In genomic region chr1:227543283-227544066, GRCh38 we compare ENCODE assay signal across 9 cellular contexts. TPM values are rescaled to one million over a fixed set of nuclear protein-coding genes. Genes with fewer than 3 reads are reported as not detected.
DNase-seq lines count a peak whose midpoint lies in the region; ATAC-seq, FAIRE-seq and TF ChIP-seq lines count a peak whose summit lies in the region.
"Had no signal": no experiment of that assay in that cellular context is flagged by ENCODE, and none has a peak within 500 bp of the region (broad histone marks: within the 10 kb centered on the region; RNA-seq: fewer than 3 reads in every experiment).

No MANE protein-coding gene starts in this region.

- H3K79me2 ChIP-seq in SK-N-SH (ENCODE audit: insufficient read depth) (no peaks in the 10 kb centered on the region), fibroblast of lung (ENCODE audit: control insufficient read depth, insufficient read depth, low read length) (no peaks in the 10 kb centered on the region)

- H3K4me3 ChIP-seq in SK-N-SH (ENCODE audit: low read depth in 2 of 2, low read length in 1 of 2) (no peak overlapping the region), fibroblast of lung (replicated peaks in 1 of 4; ENCODE audit: control extremely low read depth in 1 of 4, insufficient read depth in 1 of 4, low read depth in 3 of 4, low read length in 4 of 4) (no peak overlapping the region), psoas muscle (peak overlapping the region; percentile 94)

- no peak overlapping the region for H3K4me2 ChIP-seq in SK-N-SH
- no peak overlapping the region for H3K4me2 ChIP-seq in fibroblast of lung (ENCODE audit: extremely low read depth, insufficient read depth, low read length)

- no peaks in the 10 kb centered on the region for H3K27me3 Mint-ChIP-seq in T-helper 17 cell

- H2AFZ ChIP-seq in SK-N-SH (ENCODE audit: low read depth) (peak overlapping the region; percentile 88; the same call in 1 of the 2 replicates), fibroblast of lung (ENCODE audit: low read length) (no peak overlapping the region)

- no peak for TF ChIP-seq RAD21 in SK-N-SH (IDR thresholded peaks at IDR 0.05; ENCODE audit: low read length)

- TF ChIP-seq CTCF in SK-N-SH (IDR thresholded peaks at IDR 0.05) (no peak), fibroblast of lung (conservative IDR thresholded peaks at IDR 0.05 in 1 of 2, IDR thresholded peaks at IDR 0.05 in 1 of 2; ENCODE audit: low read depth in 1 of 2, low read length in 2 of 2) (no peak), psoas muscle (IDR thresholded peaks at IDR 0.05) (no peak)

- H3K36me3 ChIP-seq in SK-N-SH (replicated peaks in 1 of 2; ENCODE audit: control insufficient read depth in 1 of 2, insufficient read depth in 2 of 2, low read length in 1 of 2) (no peaks in the 10 kb centered on the region), fibroblast of lung (ENCODE audit: control insufficient read depth, insufficient read depth, low read length) (no peaks in the 10 kb centered on the region), psoas muscle (ENCODE audit: insufficient read depth in 1 of 2, low read depth in 1 of 2) (no peaks in the 10 kb centered on the region)

- H3K9me3 ChIP-seq in SK-N-SH = no peaks in the 10 kb centered on the region
- no peaks in the 10 kb centered on the region for H3K9me3 ChIP-seq in T-helper 17 cell (ENCODE audit: control insufficient read depth, low read length, poor library complexity, severe bottlenecking)
- H3K9me3 ChIP-seq in fibroblast of lung (ENCODE audit: control insufficient read depth, insufficient read depth, low read depth, low read length) = no peaks in the 10 kb centered on the region
- no peaks in the 10 kb centered on the region for H3K9me3 ChIP-seq in psoas muscle

- CTCF ChIA-PET in SK-N-SH (lab: Yijun Ruan, JAX) = interaction anchor here (0.6 to 1.6 kb wide), 10 partner anchors 9 to 173 kb away, joined by 3 to 17 read pairs (median 5); no protein-coding TSS in a partner anchor

- H3K4me1 ChIP-seq in SK-N-SH (ENCODE audit: control insufficient read depth in 1 of 2, insufficient read depth in 2 of 2, low read depth in 1 of 2, low read length in 1 of 2) = peaks cover 0 to 15% of the 10 kb centered on the region in 2 experiments; a peak in 3 of 4 replicates
- H3K4me1 ChIP-seq in fibroblast of lung (ENCODE audit: control insufficient read depth, extremely low read depth, insufficient read depth, low read length) = no peaks in the 10 kb centered on the region
- H3K4me1 ChIP-seq in psoas muscle = peaks cover 8% of the 10 kb centered on the region

- POLR2A ChIA-PET in SK-N-SH (lab: Yijun Ruan, JAX) = interaction anchor here (1.4 kb wide), 1 partner anchor 21 kb away, joined by 5 read pairs; no protein-coding TSS in a partner anchor

- H3K4me1 Mint-ChIP-seq in T-helper 17 cell = peaks cover 4% of the 10 kb centered on the region

- peak overlapping the region; percentile 66 for H3K4me3 Mint-ChIP-seq in T-helper 17 cell

- H3K9me2 ChIP-seq in SK-N-SH = no peaks in the 10 kb centered on the region

- no peak for ATAC-seq in SK-N-SH treated with all-trans-retinoic acid at 6 μM for 48 hours
- no peak for ATAC-seq in T-helper 17 cell
- no peak for ATAC-seq in psoas muscle
- no peak for ATAC-seq in HG03280 (IDR thresholded peaks at IDR 0.05; ENCODE audit: unreplicated experiment)

- no peaks in the 10 kb centered on the region for H3K36me3 Mint-ChIP-seq in T-helper 17 cell (ENCODE audit: low read depth)

- peak overlapping the region in 1 of 2 experiments; percentile 82; a peak in 1 of 4 replicates for H3K27ac ChIP-seq in SK-N-SH (ENCODE audit: low read depth in 2 of 2, low read length in 1 of 2)
- peak overlapping the region; percentile 65 for H3K27ac ChIP-seq in fibroblast of lung (ENCODE audit: insufficient read depth, low read length)
- H3K27ac ChIP-seq in psoas muscle = peak overlapping the region; percentile 83

- no peak for TF ChIP-seq EP300 in SK-N-SH (IDR thresholded peaks at IDR 0.05; ENCODE audit: borderline replicate concordance in 1 of 2, low read depth in 1 of 2, low read length in 1 of 2)

- DNase-seq in SK-N-SH = peak; percentile 20
- no peak for DNase-seq in T-helper 17 cell
- DNase-seq in fibroblast of lung (ENCODE audit: low read depth in 2 of 2) = no peak
- no peak for DNase-seq in psoas muscle
- DNase-seq in frontal cortex (ENCODE audit: low spot score in 2 of 2) = no peak
- DNase-seq in stimulated activated CD4-positive, alpha-beta T cell treated with anti-CD3 and anti-CD28 coated beads, Interleukin-12 subunit alpha, Interleukin-12 subunit beta, amount 100 ng/mL, for 4 hours = no peak

- intact Hi-C loops in psoas muscle (cut with DNase I) = loop anchor here in 1 of 2 donors (2.0 to 5.0 kb wide), 2 partner anchors 63 to 409 kb away; no protein-coding TSS in a partner anchor

- H3F3A ChIP-seq in SK-N-SH (replicated peaks; ENCODE audit: insufficient read depth) = no peaks in the 10 kb centered on the region

- H3K27me3 ChIP-seq in SK-N-SH (ENCODE audit: insufficient read depth) (no peaks in the 10 kb centered on the region), fibroblast of lung (ENCODE audit: control insufficient read depth, insufficient read depth, low read length) (no peaks in the 10 kb centered on the region), psoas muscle (ENCODE audit: insufficient read depth in 3 of 3, low read length in 2 of 3) (no peaks in the 10 kb centered on the region)

- FAIRE-seq in frontal cortex (lab: Jason Lieb, UNC) = no peak
- FAIRE-seq: endometrium had no signal

- H4K20me1 ChIP-seq in SK-N-SH (ENCODE audit: insufficient read depth) = no peaks in the 10 kb centered on the region
- no peaks in the 10 kb centered on the region for H4K20me1 ChIP-seq in fibroblast of lung (ENCODE audit: control insufficient read depth, extremely low read depth, insufficient read depth, low read length)

- H3K9ac ChIP-seq in SK-N-SH = no peak overlapping the region
- H3K9ac ChIP-seq in fibroblast of lung (ENCODE audit: insufficient read depth, low read length) = no peak overlapping the region

- 80% methylated on average over 5 of the region's 14 CpGs for WGBS in SK-N-SH (ENCODE audit: low lambda C conversion rate)
- 68 to 81% (median 72%) methylated on average over 14 of the region's 14 CpGs for WGBS in psoas muscle, 3 donors

- peak overlapping the region; percentile 88 for H3K27ac Mint-ChIP-seq in T-helper 17 cell

TF ChIP-seq in SK-N-SH, 30 proteins besides CTCF, POLR2A, EP300 and RAD21 (continues in another document):
- TF ChIP-seq CHD2 (IDR thresholded peaks at IDR 0.05; ENCODE audit: low read length, partially characterized antibody) (no peak), FOXJ3 (CRISPR knock-in tag; IDR thresholded peaks at IDR 0.05) (no peak), USF2 (IDR thresholded peaks at IDR 0.05; ENCODE audit: borderline replicate concordance, low read depth, low read length) (no peak), SMC3 (IDR thresholded peaks at IDR 0.05; ENCODE audit: low read depth, low read length) (no peak), MXI1 (IDR thresholded peaks at IDR 0.05; ENCODE audit: low read depth, low read length) (no peak), JUND (IDR thresholded peaks at IDR 0.05) (no peak), MEF2A (IDR thresholded peaks at IDR 0.05; ENCODE audit: borderline replicate concordance, low read depth) (no peak), TAF1 (IDR thresholded peaks at IDR 0.05; ENCODE audit: borderline replicate concordance, low read depth, low read length) (no peak)

TF ChIP-seq in SK-N-SH treated with all-trans-retinoic acid at 6 μM for 48 hours, 23 proteins besides CTCF, POLR2A, EP300 and RAD21:
- TF ChIP-seq ZNF70 (CRISPR knock-in tag; IDR thresholded peaks at IDR 0.05) = no peak

RNA-seq across cellular contexts. Expression of gene ZNF678, which starts 19.9 kb away (rescaled TPM):
- polyA plus RNA-seq in SK-N-SH (2012; rRNA removed) = 1.3 and 1.7 TPM in 2 replicates
- polyA plus RNA-seq in SK-N-SH (2012; cell fraction: cytosol; rRNA removed) = 1.3 and 1.8 TPM in 2 replicates
- polyA plus RNA-seq in SK-N-SH (2012; cell fraction: nucleus; rRNA removed) = 1.1 and 1.5 TPM in 2 replicates
- 1 to 10 TPM; 5.5 to 7.3 TPM for total RNA-seq in T-helper 17 cell
- total RNA-seq in fibroblast of lung = 5.6 and 7.3 TPM in 2 replicates
- polyA plus RNA-seq in fibroblast of lung = 2.2 and 2.8 TPM in 2 replicates
- polyA plus RNA-seq in fibroblast of lung (2012) = 1.2 and 1.5 TPM in 2 replicates
- 0.20 and 8.4 TPM in 2 replicates for polyA minus RNA-seq in fibroblast of lung (ENCODE audit: low replicate concordance)
- total RNA-seq in psoas muscle = 1 to 10 TPM; 3.0 to 5.0 (median 4.2) TPM
- 1 to 10 TPM; 1.2 to 2.6 (median 2.1) TPM for polyA plus RNA-seq in psoas muscle
- total RNA-seq in frontal cortex = 48.1 TPM
